Comparison of ENCODE assay signal across 11 cellular contexts in the genomic region with DNA sequence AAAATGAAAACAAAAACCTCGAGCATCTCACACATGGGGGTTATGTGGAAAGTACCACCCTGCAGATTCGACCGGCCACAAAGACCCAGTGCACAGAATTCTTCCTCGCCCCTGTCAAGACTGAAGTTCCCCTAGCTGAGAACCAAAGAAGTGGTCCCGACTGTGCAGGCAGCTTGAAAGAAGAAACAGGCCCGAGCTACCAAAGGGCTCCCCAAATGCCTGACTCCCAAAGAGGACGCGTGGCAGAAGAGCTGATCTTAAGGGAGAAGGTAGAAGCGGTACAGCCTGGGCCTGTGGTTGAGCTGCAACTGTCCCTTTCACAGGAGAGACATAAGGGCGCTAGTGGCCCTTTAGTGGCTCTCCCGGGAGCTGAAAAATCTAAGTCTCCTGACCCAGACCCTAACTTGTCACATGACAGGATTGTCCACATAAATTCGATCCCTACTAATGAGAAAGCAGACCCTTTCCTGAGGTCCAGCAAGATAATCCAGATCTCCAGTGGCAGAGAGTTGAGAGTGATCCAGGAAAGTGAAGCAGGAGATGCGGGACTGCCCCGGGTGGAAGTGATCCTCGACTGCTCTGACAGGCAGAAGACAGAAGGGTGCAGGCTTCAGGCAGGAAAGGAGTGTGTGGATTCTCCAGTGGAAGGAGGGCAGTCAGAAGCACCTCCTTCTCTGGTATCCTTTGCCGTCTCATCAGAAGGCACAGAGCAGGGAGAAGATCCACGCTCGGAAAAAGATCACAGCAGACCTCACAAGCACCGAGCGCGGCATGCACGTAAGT.
DNase-seq lines count a peak whose midpoint lies in the region; ATAC-seq and TF ChIP-seq lines count a peak whose summit lies in the region.
"Had no signal": no experiment of that assay in that cellular context is flagged by ENCODE, and none has a peak within 500 bp of the region (broad histone marks: within the 10 kb centered on the region; RNA-seq: fewer than 3 reads in every experiment).

No MANE protein-coding gene starts in this region.

- peaks cover 13% of the 10 kb centered on the region for H3K27me3 Mint-ChIP-seq in T-helper 2 cell treated with Interferon-gamma antibody and Interleukin-4, amounts not matched to agents 5 μg/mL and 100 μg/mL, for 36 hours (ENCODE audit: low read depth)

- H3K4me3 ChIP-seq in GM12865 (ENCODE audit: low read depth, low read length) (no peak overlapping the region), brain microvascular endothelial cell (ENCODE audit: low read depth, low read length) (peak overlapping the region; percentile 18), skeletal muscle tissue (ENCODE audit: low read length in 3 of 3) (peak overlapping the region; percentile 79 to 83 (median 82))

- peak overlapping the region; percentile 86 for H3K27ac ChIP-seq in brain microvascular endothelial cell
- peak overlapping the region; percentile 97 for H3K27ac ChIP-seq in skeletal muscle tissue (ENCODE audit: low read depth, low read length)

- H3K36me3 Mint-ChIP-seq in T-helper 2 cell treated with Interferon-gamma antibody and Interleukin-4, amounts not matched to agents 5 μg/mL and 100 μg/mL, for 36 hours (ENCODE audit: low read depth) = no peaks in the 10 kb centered on the region

- no peaks in the 10 kb centered on the region for H3K4me1 Mint-ChIP-seq in T-helper 2 cell treated with Interferon-gamma antibody and Interleukin-4, amounts not matched to agents 5 μg/mL and 100 μg/mL, for 36 hours (ENCODE audit: low read depth)
- H3K4me1 Mint-ChIP-seq: activated T-helper 17 cell treated with anti-CD3 and anti-CD28 coated beads, Interleukin-2, amount 50 U/mL, for 72 hours had no signal

- peak; percentile 31 for DNase-seq in GM12865 (ENCODE audit: low read depth)
- no peak for DNase-seq in brain microvascular endothelial cell
- DNase-seq in left colon = peak in 1 of 2 donors; percentile 44
- DNase-seq in retina = no peak
- no peak for DNase-seq in CD1c-positive myeloid dendritic cell (ENCODE audit: extremely low spot score)
- no peak for DNase-seq in T-helper 2 cell treated with Interferon-gamma antibody and Interleukin-4, amounts not matched to agents 5 μg/mL and 100 μg/mL, for 36 hours (ENCODE audit: low spot score)
- no peak for DNase-seq in activated effector memory CD4-positive, alpha-beta T cell treated with Interleukin-2 at 50 U/mL for 16 hours
- DNase-seq: DMS79, NCI-H1417 treated with DMSO at 0.1 percent for 48 hours had no signal

- intact Hi-C loops in left colon (cut with DNase I, micrococcal nuclease) = no loop called here

- H3K27me3 ChIP-seq in brain microvascular endothelial cell (replicated peaks) (no peaks in the 10 kb centered on the region), skeletal muscle tissue (ENCODE audit: control insufficient read depth in 3 of 3, insufficient read depth in 3 of 3, low read length in 3 of 3) (no peaks in the 10 kb centered on the region)

- H3K9ac ChIP-seq in skeletal muscle tissue (ENCODE audit: low read depth in 1 of 3, low read length in 3 of 3) = peak overlapping the region; percentile 89 to 97 (median 95)

- H3K36me3 ChIP-seq in brain microvascular endothelial cell (replicated peaks) (no peaks in the 10 kb centered on the region), skeletal muscle tissue (ENCODE audit: control insufficient read depth in 3 of 3, insufficient read depth in 3 of 3, low read length in 3 of 3) (peaks cover 21 to 23% (median 22%) of the 10 kb centered on the region in 3 donors)

- H3K4me1 ChIP-seq in skeletal muscle tissue (ENCODE audit: control insufficient read depth in 3 of 3, insufficient read depth in 3 of 3, low read length in 3 of 3) = peaks cover 7 to 33% (median 10%) of the 10 kb centered on the region in 3 donors

- no peak overlapping the region for H3K27ac Mint-ChIP-seq in T-helper 2 cell treated with Interferon-gamma antibody and Interleukin-4, amounts not matched to agents 5 μg/mL and 100 μg/mL, for 36 hours
- H3K27ac Mint-ChIP-seq: activated T-helper 17 cell treated with anti-CD3 and anti-CD28 coated beads, Interleukin-2, amount 50 U/mL, for 72 hours had no signal

- H3K9me3 Mint-ChIP-seq in T-helper 2 cell treated with Interferon-gamma antibody and Interleukin-4, amounts not matched to agents 5 μg/mL and 100 μg/mL, for 36 hours = no peaks in the 10 kb centered on the region
- H3K9me3 Mint-ChIP-seq: activated T-helper 17 cell treated with anti-CD3 and anti-CD28 coated beads, Interleukin-2, amount 50 U/mL, for 72 hours had no signal

- peak; percentile 38 for ATAC-seq in left colon
- ATAC-seq: activated T-helper 17 cell treated with anti-CD3 and anti-CD28 coated beads, Interleukin-2, amount 50 U/mL, for 72 hours had no signal

- TF ChIP-seq CTCF in GM12865 (IDR thresholded peaks at IDR 0.05; ENCODE audit: insufficient read depth, low read depth, low read length, missing control alignments) = no peak
- no peak for TF ChIP-seq CTCF in brain microvascular endothelial cell (IDR thresholded peaks at IDR 0.05; ENCODE audit: low read depth, low read length, missing control alignments)

- in situ Hi-C loops in brain microvascular endothelial cell (cut with HindIII; ENCODE audit: low pct_ligation_motif_present, low sequenced_read_pairs) = no loop called here

- no peak overlapping the region for H3K4me3 Mint-ChIP-seq in T-helper 2 cell treated with Interferon-gamma antibody and Interleukin-4, amounts not matched to agents 5 μg/mL and 100 μg/mL, for 36 hours
- H3K4me3 Mint-ChIP-seq: activated T-helper 17 cell treated with anti-CD3 and anti-CD28 coated beads, Interleukin-2, amount 50 U/mL, for 72 hours had no signal

- H3K9me3 ChIP-seq in skeletal muscle tissue (ENCODE audit: control insufficient read depth in 3 of 3, low read length in 3 of 3) = no peaks in the 10 kb centered on the region
